Comparison of ENCODE assay signal across 11 cellular contexts in genomic region chr20:46104262-46104661, GRCh38.
"Had no signal": no experiment of that assay in that cellular context is flagged by ENCODE, and none has a peak within 500 bp of the region (broad histone marks: within the 10 kb centered on the region; RNA-seq: fewer than 3 reads in every experiment).

No MANE protein-coding gene starts in this region.

- ATAC-seq: GM23338, HCT116 had no signal

- FAIRE-seq: H1, H54 had no signal

- H3K27ac ChIP-seq: GM23248 had no signal

- DNase-seq: GM23248, GOT3, H7, H9, HCEC 1CT, HFFc6 had no signal

- H3K9ac ChIP-seq: GM23248 had no signal

- H3K36me3 ChIP-seq: HAP-1 had no signal

- H3K4me2 ChIP-seq: GM23338 had no signal

- H2AFZ ChIP-seq: GM23248 had no signal

- H3K4me1 ChIP-seq: HAP-1 had no signal

- H3K4me3 ChIP-seq: GM23248, GM23338, HAP-1 had no signal
